In the genomic region with DNA sequence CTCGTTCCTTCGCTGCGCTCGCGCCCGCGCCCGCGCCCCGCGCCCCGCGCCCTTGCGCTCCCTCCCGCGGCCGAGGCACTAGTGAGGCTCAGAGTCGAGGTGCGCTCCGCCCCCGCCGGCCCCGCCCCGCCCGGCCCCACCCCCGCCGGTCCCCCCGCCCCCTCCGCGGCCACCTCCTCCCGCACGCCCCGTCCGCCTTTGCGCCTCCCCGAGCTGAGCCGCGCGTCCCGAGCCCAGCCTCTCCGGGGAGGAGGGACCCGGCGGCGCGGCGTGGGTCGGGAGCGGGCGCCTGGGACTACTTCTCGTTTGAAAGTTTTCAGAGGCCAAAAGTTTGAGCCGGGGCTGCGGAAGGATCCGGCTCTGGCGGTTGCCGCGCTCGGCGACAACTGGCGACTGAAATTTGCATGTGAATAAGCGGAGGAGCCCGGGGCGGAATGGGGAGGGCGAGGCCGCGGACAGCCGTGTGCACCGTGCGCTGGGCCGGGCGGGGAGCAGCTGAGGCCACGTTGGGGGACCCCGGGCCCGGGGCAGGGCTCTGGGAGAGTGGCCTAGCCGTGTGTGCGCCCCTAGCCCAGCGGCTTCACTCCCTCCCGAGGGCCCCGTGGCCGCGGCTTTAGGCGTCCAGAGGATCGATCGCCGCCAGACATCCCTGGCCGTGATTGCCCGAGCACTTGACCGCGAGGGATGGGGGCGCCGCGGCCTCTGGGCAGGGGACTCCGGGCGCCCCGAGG, we compare ENCODE assay signal across 1 cellular context.
A peak's percentile ranks its signal among the peaks of the same experiment; 100 is the strongest.
TF ChIP-seq lines count a peak whose summit lies in the region.

A gene (minus strand): TSS at position 83 of the 731 bp plus-strand sequence. CDS start 262 bp downstream, outside the sequence.

TF ChIP-seq in GM12878, 131 proteins besides CTCF, POLR2A, EP300 and RAD21 (continued from another document and continues in another):
- TF ChIP-seq SMAD5 (IDR thresholded peaks at IDR 0.05; ENCODE audit: low read depth) (no peak), WRNIP1 (IDR thresholded peaks at IDR 0.05; ENCODE audit: borderline replicate concordance, low read depth, low read length) (no peak), SIN3A (IDR thresholded peaks at IDR 0.05; ENCODE audit: low read depth, low read length) (peak; percentile 74), RCOR1 (conservative IDR thresholded peaks at IDR 0.05; ENCODE audit: low read depth, low read length) (no peak), RAD51 (IDR thresholded peaks at IDR 0.05) (no peak), NFXL1 (IDR thresholded peaks at IDR 0.05; ENCODE audit: borderline replicate concordance) (0 out of 2 replicates have a peak, but pooled peaks have one; percentile 72), CHD2 (IDR thresholded peaks at IDR 0.05; ENCODE audit: borderline replicate concordance, low read depth, low read length) (peak; percentile 96), ATF7 (IDR thresholded peaks at IDR 0.05; ENCODE audit: low read depth) (no peak), CREM (IDR thresholded peaks at IDR 0.05; ENCODE audit: low read depth) (peak; percentile 74), BHLHE40 (IDR thresholded peaks at IDR 0.05; ENCODE audit: borderline replicate concordance in 1 of 2, low read depth in 2 of 2, low read length in 1 of 2) (peak; percentile 65 to 81; a peak in 3 of 4 replicates), TCF12 (IDR thresholded peaks at IDR 0.05; ENCODE audit: low read depth, low read length) (0 out of 2 replicates have a peak, but pooled peaks have one; percentile 20), MXI1 (IDR thresholded peaks at IDR 0.05; ENCODE audit: low read depth, low read length) (peak; percentile 45; the same call in 1 of the 2 replicates), TCF3 (IDR thresholded peaks at IDR 0.05; ENCODE audit: borderline replicate concordance, insufficient read depth, low read depth, low read length) (peak; percentile 71; the same call in 1 of the 2 replicates), RUNX3 (IDR thresholded peaks at IDR 0.05; ENCODE audit: low read length) (peak; percentile 85), CHD1 (IDR thresholded peaks at IDR 0.05; ENCODE audit: low read depth, low read length) (no peak), YBX1 (IDR thresholded peaks at IDR 0.05) (no peak), NR2C2 (IDR thresholded peaks at IDR 0.05; ENCODE audit: borderline replicate concordance, control insufficient read depth, insufficient read length, low read depth) (no peak), RFX5 (IDR thresholded peaks at IDR 0.05; ENCODE audit: low read depth, low read length) (no peak), JUND (IDR thresholded peaks at IDR 0.05; ENCODE audit: low read depth, low read length) (no peak), CBX3 (IDR thresholded peaks at IDR 0.05; ENCODE audit: borderline replicate concordance, low read depth) (no peak), MEF2A (IDR thresholded peaks at IDR 0.05; ENCODE audit: insufficient read depth, low read depth, low read length) (peak; percentile 56; the same call in 1 of the 2 replicates), IKZF1 (conservative IDR thresholded peaks at IDR 0.05) (peak; percentile 85), EGR1 (IDR thresholded peaks at IDR 0.05; ENCODE audit: borderline replicate concordance in 1 of 2, low read depth in 2 of 2, low read length in 2 of 2) (peak in 1 of 2 experiments; percentile 58; a peak in 2 of 3 replicates), EZH2 (IDR thresholded peaks at IDR 0.05; ENCODE audit: borderline replicate concordance, control insufficient read depth, low read depth, low read length) (no peak), PML (IDR thresholded peaks at IDR 0.05; ENCODE audit: low read length) (no peak), CBX5 (IDR thresholded peaks at IDR 0.05; ENCODE audit: low read depth) (peak; percentile 87), MTA3 (IDR thresholded peaks at IDR 0.05; ENCODE audit: borderline replicate concordance, low read length) (no peak), FOXK2 (IDR thresholded peaks at IDR 0.05) (no peak), ZZZ3 (IDR thresholded peaks at IDR 0.05; ENCODE audit: control insufficient read depth, insufficient read length, low read depth) (no peak), DPF2 (IDR thresholded peaks at IDR 0.05) (peak; percentile 90)
- TF ChIP-seq, protein P1, sequence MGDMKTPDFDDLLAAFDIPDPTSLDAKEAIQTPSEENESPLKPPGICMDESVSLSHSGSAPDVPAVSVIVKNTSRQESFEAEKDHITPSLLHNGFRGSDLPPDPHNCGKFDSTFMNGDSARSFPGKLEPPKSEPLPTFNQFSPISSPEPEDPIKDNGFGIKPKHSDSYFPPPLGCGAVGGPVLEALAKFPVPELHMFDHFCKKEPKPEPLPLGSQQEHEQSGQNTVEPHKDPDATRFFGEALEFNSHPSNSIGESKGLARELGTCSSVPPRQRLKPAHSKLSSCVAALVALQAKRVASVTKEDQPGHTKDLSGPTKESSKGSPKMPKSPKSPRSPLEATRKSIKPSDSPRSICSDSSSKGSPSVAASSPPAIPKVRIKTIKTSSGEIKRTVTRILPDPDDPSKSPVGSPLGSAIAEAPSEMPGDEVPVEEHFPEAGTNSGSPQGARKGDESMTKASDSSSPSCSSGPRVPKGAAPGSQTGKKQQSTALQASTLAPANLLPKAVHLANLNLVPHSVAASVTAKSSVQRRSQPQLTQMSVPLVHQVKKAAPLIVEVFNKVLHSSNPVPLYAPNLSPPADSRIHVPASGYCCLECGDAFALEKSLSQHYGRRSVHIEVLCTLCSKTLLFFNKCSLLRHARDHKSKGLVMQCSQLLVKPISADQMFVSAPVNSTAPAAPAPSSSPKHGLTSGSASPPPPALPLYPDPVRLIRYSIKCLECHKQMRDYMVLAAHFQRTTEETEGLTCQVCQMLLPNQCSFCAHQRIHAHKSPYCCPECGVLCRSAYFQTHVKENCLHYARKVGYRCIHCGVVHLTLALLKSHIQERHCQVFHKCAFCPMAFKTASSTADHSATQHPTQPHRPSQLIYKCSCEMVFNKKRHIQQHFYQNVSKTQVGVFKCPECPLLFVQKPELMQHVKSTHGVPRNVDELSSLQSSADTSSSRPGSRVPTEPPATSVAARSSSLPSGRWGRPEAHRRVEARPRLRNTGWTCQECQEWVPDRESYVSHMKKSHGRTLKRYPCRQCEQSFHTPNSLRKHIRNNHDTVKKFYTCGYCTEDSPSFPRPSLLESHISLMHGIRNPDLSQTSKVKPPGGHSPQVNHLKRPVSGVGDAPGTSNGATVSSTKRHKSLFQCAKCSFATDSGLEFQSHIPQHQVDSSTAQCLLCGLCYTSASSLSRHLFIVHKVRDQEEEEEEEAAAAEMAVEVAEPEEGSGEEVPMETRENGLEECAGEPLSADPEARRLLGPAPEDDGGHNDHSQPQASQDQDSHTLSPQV (IDR thresholded peaks at IDR 0.05), result 0 out of 2 replicates have a peak, but pooled peaks have one; percentile 40
- TF ChIP-seq, protein P2, sequence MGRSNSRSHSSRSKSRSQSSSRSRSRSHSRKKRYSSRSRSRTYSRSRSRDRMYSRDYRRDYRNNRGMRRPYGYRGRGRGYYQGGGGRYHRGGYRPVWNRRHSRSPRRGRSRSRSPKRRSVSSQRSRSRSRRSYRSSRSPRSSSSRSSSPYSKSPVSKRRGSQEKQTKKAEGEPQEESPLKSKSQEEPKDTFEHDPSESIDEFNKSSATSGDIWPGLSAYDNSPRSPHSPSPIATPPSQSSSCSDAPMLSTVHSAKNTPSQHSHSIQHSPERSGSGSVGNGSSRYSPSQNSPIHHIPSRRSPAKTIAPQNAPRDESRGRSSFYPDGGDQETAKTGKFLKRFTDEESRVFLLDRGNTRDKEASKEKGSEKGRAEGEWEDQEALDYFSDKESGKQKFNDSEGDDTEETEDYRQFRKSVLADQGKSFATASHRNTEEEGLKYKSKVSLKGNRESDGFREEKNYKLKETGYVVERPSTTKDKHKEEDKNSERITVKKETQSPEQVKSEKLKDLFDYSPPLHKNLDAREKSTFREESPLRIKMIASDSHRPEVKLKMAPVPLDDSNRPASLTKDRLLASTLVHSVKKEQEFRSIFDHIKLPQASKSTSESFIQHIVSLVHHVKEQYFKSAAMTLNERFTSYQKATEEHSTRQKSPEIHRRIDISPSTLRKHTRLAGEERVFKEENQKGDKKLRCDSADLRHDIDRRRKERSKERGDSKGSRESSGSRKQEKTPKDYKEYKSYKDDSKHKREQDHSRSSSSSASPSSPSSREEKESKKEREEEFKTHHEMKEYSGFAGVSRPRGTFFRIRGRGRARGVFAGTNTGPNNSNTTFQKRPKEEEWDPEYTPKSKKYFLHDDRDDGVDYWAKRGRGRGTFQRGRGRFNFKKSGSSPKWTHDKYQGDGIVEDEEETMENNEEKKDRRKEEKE (IDR thresholded peaks at IDR 0.05), result no peak
- TF ChIP-seq, protein P3, sequence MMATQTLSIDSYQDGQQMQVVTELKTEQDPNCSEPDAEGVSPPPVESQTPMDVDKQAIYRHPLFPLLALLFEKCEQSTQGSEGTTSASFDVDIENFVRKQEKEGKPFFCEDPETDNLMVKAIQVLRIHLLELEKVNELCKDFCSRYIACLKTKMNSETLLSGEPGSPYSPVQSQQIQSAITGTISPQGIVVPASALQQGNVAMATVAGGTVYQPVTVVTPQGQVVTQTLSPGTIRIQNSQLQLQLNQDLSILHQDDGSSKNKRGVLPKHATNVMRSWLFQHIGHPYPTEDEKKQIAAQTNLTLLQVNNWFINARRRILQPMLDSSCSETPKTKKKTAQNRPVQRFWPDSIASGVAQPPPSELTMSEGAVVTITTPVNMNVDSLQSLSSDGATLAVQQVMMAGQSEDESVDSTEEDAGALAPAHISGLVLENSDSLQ (IDR thresholded peaks at IDR 0.05), result no peak
- TF ChIP-seq, protein P4, sequence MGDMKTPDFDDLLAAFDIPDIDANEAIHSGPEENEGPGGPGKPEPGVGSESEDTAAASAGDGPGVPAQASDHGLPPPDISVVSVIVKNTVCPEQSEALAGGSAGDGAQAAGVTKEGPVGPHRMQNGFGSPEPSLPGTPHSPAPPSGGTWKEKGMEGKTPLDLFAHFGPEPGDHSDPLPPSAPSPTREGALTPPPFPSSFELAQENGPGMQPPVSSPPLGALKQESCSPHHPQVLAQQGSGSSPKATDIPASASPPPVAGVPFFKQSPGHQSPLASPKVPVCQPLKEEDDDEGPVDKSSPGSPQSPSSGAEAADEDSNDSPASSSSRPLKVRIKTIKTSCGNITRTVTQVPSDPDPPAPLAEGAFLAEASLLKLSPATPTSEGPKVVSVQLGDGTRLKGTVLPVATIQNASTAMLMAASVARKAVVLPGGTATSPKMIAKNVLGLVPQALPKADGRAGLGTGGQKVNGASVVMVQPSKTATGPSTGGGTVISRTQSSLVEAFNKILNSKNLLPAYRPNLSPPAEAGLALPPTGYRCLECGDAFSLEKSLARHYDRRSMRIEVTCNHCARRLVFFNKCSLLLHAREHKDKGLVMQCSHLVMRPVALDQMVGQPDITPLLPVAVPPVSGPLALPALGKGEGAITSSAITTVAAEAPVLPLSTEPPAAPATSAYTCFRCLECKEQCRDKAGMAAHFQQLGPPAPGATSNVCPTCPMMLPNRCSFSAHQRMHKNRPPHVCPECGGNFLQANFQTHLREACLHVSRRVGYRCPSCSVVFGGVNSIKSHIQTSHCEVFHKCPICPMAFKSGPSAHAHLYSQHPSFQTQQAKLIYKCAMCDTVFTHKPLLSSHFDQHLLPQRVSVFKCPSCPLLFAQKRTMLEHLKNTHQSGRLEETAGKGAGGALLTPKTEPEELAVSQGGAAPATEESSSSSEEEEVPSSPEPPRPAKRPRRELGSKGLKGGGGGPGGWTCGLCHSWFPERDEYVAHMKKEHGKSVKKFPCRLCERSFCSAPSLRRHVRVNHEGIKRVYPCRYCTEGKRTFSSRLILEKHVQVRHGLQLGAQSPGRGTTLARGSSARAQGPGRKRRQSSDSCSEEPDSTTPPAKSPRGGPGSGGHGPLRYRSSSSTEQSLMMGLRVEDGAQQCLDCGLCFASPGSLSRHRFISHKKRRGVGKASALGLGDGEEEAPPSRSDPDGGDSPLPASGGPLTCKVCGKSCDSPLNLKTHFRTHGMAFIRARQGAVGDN (IDR thresholded peaks at IDR 0.05), result peak; percentile 83
- TF ChIP-seq, protein P5, sequence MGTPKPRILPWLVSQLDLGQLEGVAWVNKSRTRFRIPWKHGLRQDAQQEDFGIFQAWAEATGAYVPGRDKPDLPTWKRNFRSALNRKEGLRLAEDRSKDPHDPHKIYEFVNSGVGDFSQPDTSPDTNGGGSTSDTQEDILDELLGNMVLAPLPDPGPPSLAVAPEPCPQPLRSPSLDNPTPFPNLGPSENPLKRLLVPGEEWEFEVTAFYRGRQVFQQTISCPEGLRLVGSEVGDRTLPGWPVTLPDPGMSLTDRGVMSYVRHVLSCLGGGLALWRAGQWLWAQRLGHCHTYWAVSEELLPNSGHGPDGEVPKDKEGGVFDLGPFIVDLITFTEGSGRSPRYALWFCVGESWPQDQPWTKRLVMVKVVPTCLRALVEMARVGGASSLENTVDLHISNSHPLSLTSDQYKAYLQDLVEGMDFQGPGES (IDR thresholded peaks at IDR 0.05), result no peak
- TF ChIP-seq, protein P6, sequence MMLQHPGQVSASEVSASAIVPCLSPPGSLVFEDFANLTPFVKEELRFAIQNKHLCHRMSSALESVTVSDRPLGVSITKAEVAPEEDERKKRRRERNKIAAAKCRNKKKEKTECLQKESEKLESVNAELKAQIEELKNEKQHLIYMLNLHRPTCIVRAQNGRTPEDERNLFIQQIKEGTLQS (IDR thresholded peaks at IDR 0.05; ENCODE audit: borderline replicate concordance, extremely low read depth, low read depth, low read length), result no peak
- TF ChIP-seq, protein P7, sequence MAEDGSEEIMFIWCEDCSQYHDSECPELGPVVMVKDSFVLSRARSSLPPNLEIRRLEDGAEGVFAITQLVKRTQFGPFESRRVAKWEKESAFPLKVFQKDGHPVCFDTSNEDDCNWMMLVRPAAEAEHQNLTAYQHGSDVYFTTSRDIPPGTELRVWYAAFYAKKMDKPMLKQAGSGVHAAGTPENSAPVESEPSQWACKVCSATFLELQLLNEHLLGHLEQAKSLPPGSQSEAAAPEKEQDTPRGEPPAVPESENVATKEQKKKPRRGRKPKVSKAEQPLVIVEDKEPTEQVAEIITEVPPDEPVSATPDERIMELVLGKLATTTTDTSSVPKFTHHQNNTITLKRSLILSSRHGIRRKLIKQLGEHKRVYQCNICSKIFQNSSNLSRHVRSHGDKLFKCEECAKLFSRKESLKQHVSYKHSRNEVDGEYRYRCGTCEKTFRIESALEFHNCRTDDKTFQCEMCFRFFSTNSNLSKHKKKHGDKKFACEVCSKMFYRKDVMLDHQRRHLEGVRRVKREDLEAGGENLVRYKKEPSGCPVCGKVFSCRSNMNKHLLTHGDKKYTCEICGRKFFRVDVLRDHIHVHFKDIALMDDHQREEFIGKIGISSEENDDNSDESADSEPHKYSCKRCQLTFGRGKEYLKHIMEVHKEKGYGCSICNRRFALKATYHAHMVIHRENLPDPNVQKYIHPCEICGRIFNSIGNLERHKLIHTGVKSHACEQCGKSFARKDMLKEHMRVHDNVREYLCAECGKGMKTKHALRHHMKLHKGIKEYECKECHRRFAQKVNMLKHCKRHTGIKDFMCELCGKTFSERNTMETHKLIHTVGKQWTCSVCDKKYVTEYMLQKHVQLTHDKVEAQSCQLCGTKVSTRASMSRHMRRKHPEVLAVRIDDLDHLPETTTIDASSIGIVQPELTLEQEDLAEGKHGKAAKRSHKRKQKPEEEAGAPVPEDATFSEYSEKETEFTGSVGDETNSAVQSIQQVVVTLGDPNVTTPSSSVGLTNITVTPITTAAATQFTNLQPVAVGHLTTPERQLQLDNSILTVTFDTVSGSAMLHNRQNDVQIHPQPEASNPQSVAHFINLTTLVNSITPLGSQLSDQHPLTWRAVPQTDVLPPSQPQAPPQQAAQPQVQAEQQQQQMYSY (CRISPR knock-in tag; IDR thresholded peaks at IDR 0.05), result no peak
